Comparison of ENCODE assay signal across 27 cellular contexts in the genomic region with DNA sequence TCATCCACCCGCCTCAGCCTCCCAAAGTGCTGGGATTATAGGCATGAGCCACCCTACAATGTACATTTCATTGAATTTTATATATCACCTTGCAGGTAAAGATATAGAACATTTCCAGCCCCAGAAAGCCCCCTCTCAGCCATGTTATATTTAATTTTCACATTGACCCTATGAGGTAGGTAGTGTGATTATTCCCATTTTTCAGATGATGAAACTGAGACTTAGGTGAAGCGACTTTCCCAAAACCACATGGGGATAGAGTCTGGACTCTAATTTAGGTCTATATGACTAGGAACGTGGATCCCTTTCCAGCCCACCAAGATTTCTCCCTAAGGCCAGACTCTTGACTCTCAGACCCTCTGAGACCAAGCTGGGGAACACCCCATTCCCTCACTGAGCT.
"Had no signal": no experiment of that assay in that cellular context is flagged by ENCODE, and none has a peak within 500 bp of the region (broad histone marks: within the 10 kb centered on the region; RNA-seq: fewer than 3 reads in every experiment).

No MANE protein-coding gene starts in this region.

- ATAC-seq: stimulated activated effector memory CD8-positive, alpha-beta T cell treated with anti-CD3 and anti-CD28 coated beads, Interleukin-12 subunit alpha, Interleukin-12 subunit beta, amount 100 ng/mL, for 72 hours; stimulated activated memory B cell treated with anti-CD40 and anti-IgM and Interleukin-4, amounts not matched to agents 10 μg/mL and 1 μg/mL and 100 μg/mL, for 72 hours; stimulated activated naive B cell treated with anti-CD40 and anti-IgM and Interleukin-4, amounts not matched to agents 10 μg/mL and 1 μg/mL and 100 μg/mL, for 72 hours; stimulated activated naive CD8-positive, alpha-beta T cell treated with anti-CD3 and anti-CD28 coated beads, Interleukin-15, amount 100 ng/mL, for 72 hours; stimulated activated naive CD8-positive, alpha-beta T cell treated with anti-CD3 and anti-CD28 coated beads, Interleukin-15, Interleukin-2, amounts not matched to agents 100 U/mL and 50 U/mL, for 24 hours; upper lobe of right lung had no signal

- H3K27me3 ChIP-seq: testis, thyroid gland, upper lobe of left lung, upper lobe of right lung, uterus, vagina had no signal

- DNase-seq: stimulated activated CD4-positive, alpha-beta T cell treated with anti-CD3 and anti-CD28 coated beads, Interleukin-2, amount 100 ng/mL, for 48 hours; stimulated activated CD4-positive, alpha-beta T cell treated with anti-CD3 and anti-CD28 coated beads, Interleukin-4, amount 100 ng/mL, for 1 hour; stimulated activated CD4-positive, alpha-beta T cell treated with anti-CD3 and anti-CD28 coated beads, Interleukin-4, amount 100 ng/mL, for 24 hours; stimulated activated CD4-positive, alpha-beta T cell treated with anti-CD3 and anti-CD28 coated beads, Interleukin-4, amount 100 ng/mL, for 4 hours; stimulated activated CD8-positive, alpha-beta memory T cell treated with anti-CD3 and anti-CD28 coated beads, Interleukin-4, amount 100 ng/mL, for 48 hours; stimulated activated naive B cell treated with anti-CD40 and anti-IgM and Interleukin-4, amounts not matched to agents 10 μg/mL and 1 μg/mL and 100 μg/mL, for 72 hours; stimulated activated naive CD4-positive, alpha-beta T cell; stimulated activated naive CD4-positive, alpha-beta T cell treated with Interleukin-2 at 50 U/mL for 16 hours; stimulated activated naive CD8-positive, alpha-beta T cell treated with anti-CD3 and anti-CD28 coated beads, Interleukin-15, amount 100 ng/mL, for 72 hours; stimulated activated naive CD8-positive, alpha-beta T cell treated with anti-CD3 and anti-CD28 coated beads, Interleukin-15, Interleukin-2, amounts not matched to agents 100 U/mL and 50 U/mL, for 24 hours; stomach; substantia nigra; testis; thyroid gland; tibial artery; transverse colon; trophoblast cell; upper lobe of left lung; uterus had no signal

- H3K4me3 ChIP-seq: stomach, suprapubic skin, testis, thoracic aorta, thyroid gland, tibial artery, tibial nerve, transverse colon, upper lobe of left lung, upper lobe of right lung, uterus, vagina had no signal

- FAIRE-seq: urothelium cell line had no signal

- H3K27ac ChIP-seq: stomach, suprapubic skin, testis, thoracic aorta, thyroid gland, tibial artery, tibial nerve, transverse colon, upper lobe of left lung, upper lobe of right lung, uterus, vagina had no signal

- H3K9me3 ChIP-seq: stomach, suprapubic skin, testis, thoracic aorta, thyroid gland, tibial artery, tibial nerve, transverse colon, upper lobe of left lung, upper lobe of right lung, uterus, vagina had no signal

- H3K36me3 ChIP-seq: stomach, suprapubic skin, thoracic aorta, thyroid gland, tibial artery, tibial nerve, transverse colon, upper lobe of left lung, upper lobe of right lung, uterus, vagina had no signal

- H3K4me1 ChIP-seq: tibial artery, tibial nerve, upper lobe of right lung, uterus, vagina had no signal
